In the genomic region with DNA sequence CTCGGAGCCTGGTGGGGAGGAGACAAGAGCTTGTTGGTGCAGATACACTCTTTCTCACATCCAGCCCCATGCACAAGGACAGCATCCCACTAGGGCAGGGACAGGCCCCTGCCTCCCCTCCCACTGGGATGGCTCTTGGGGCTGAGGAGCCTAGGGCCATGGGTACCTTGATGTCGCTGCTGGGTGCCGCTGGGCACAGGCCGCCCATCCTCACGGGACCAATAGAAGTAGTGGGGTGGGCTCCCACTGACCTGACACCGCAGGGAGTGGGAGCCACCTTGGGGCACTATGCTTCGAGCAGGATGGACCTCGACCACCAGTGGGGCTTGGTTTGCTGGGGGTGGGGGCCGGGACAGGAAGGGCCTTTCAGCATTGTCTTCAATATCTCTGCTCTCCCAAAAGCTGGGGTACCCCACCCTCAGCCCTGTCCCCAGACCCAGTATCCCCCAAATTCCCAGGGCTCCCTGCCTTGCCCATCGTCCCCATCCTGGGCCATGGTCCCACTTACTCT, we compare ENCODE assay signal across 14 cellular contexts. TPM values are rescaled to one million over a fixed set of nuclear protein-coding genes. Genes with fewer than 3 reads are reported as not detected.
DNase-seq lines count a peak whose midpoint lies in the region; ATAC-seq, FAIRE-seq and TF ChIP-seq lines count a peak whose summit lies in the region.
"Had no signal": no experiment of that assay in that cellular context is flagged by ENCODE, and none has a peak within 500 bp of the region (broad histone marks: within the 10 kb centered on the region; RNA-seq: fewer than 3 reads in every experiment).

No MANE protein-coding gene starts in this region.

- intact Hi-C loops in kidney (cut with DNase I), result no loop called here

- no peak overlapping the region for H3K4me3 Mint-ChIP-seq in naive thymus-derived CD8-positive, alpha-beta T cell
- H3K4me3 Mint-ChIP-seq: B cell; CD8-positive, alpha-beta T cell; H9 had no signal

- H3K27me3 ChIP-seq in HUES6 (ENCODE audit: control insufficient read depth, insufficient read depth, low read length) (no peaks in the 10 kb centered on the region), neuronal stem cell (ENCODE audit: control insufficient read depth in 3 of 3, insufficient read depth in 3 of 3, low read depth in 1 of 3, low read length in 3 of 3) (no peaks in the 10 kb centered on the region)
- H3K27me3 ChIP-seq: BLaER1 treated with 17β-estradiol and CSF1 and Interleukin-3, amounts not matched to agents 10 nM and 100 nM had no signal

- POLR2A ChIA-PET in naive thymus-derived CD8-positive, alpha-beta T cell (lab: Charles Lee), result no interaction called here

- no peak overlapping the region for H4K8ac ChIP-seq in neuronal stem cell (ENCODE audit: low read depth, low read length)

- H3K4me1 ChIP-seq in HUES6 (ENCODE audit: control insufficient read depth, insufficient read depth, low read length), result no peaks in the 10 kb centered on the region
- H3K4me1 ChIP-seq in kidney (ENCODE audit: control insufficient read depth in 1 of 2, insufficient read depth in 1 of 2, low read depth in 1 of 2, low read length in 2 of 2), result no peaks in the 10 kb centered on the region
- H3K4me1 ChIP-seq in neuronal stem cell (ENCODE audit: control insufficient read depth in 2 of 2, insufficient read depth in 1 of 2, low read depth in 1 of 2, low read length in 2 of 2), result no peaks in the 10 kb centered on the region

- ATAC-seq in GM21515 (IDR thresholded peaks at IDR 0.05; ENCODE audit: unreplicated experiment) (no peak), HG03520 (IDR thresholded peaks at IDR 0.05; ENCODE audit: unreplicated experiment) (no peak)
- ATAC-seq in naive thymus-derived CD8-positive, alpha-beta T cell, result no peak
- ATAC-seq: CD8-positive, alpha-beta T cell had no signal

- H2BK120ac ChIP-seq in neuronal stem cell (ENCODE audit: low read depth, low read length), result no peak overlapping the region

- no peak overlapping the region for H3K4me2 ChIP-seq in neuronal stem cell (ENCODE audit: insufficient read depth, low read length, poor library complexity, severe bottlenecking)
- H3K4me2 ChIP-seq: BLaER1 treated with 17β-estradiol and CSF1 and Interleukin-3, amounts not matched to agents 10 nM and 100 nM had no signal

- H3K9ac ChIP-seq in HUES6 (ENCODE audit: low read length), result no peak overlapping the region
- H3K9ac ChIP-seq in kidney (ENCODE audit: low read length in 2 of 2), result no peak overlapping the region
- peak overlapping the region; percentile 77 for H3K9ac ChIP-seq in neuronal stem cell (ENCODE audit: low read depth, low read length, poor library complexity)
- H3K9ac ChIP-seq: BLaER1 treated with 17β-estradiol and CSF1 and Interleukin-3, amounts not matched to agents 10 nM and 100 nM had no signal

- H3K4me3 ChIP-seq in HUES6 (ENCODE audit: low read depth, low read length) (no peak overlapping the region), kidney (ENCODE audit: low read length in 2 of 2) (no peak overlapping the region), neuronal stem cell (ENCODE audit: low read length in 2 of 2) (no peak overlapping the region)
- H3K4me3 ChIP-seq: BLaER1 treated with 17β-estradiol and CSF1 and Interleukin-3, amounts not matched to agents 10 nM and 100 nM had no signal

- peaks cover 4% of the 10 kb centered on the region for H3K79me1 ChIP-seq in neuronal stem cell (ENCODE audit: low read depth, low read length)

- H3K9me3 Mint-ChIP-seq in naive thymus-derived CD8-positive, alpha-beta T cell, result no peaks in the 10 kb centered on the region
- H3K9me3 Mint-ChIP-seq: CD8-positive, alpha-beta T cell; H9 had no signal

- no peak overlapping the region for H2AK5ac ChIP-seq in neuronal stem cell (ENCODE audit: low read depth, low read length)

- no peak overlapping the region for H2BK15ac ChIP-seq in neuronal stem cell (ENCODE audit: low read length)

- no peak overlapping the region for H4K91ac ChIP-seq in neuronal stem cell (ENCODE audit: low read depth, low read length, poor library complexity)

- no peak overlapping the region for H2BK12ac ChIP-seq in neuronal stem cell (ENCODE audit: low read length)

- H3K18ac ChIP-seq in neuronal stem cell (ENCODE audit: low read length), result peak overlapping the region; percentile 13

- no CpG with 5 or more reads among the region's 10 CpGs for WGBS in neuronal stem cell (ENCODE audit: extremely low coverage in 2 of 2, insufficient read length in 2 of 2, insufficient replicate concordance in 1 of 2), 2 donors

- H2AFZ ChIP-seq in neuronal stem cell (ENCODE audit: low read length), result no peak overlapping the region

- peak overlapping the region; percentile 31 for H3K23ac ChIP-seq in neuronal stem cell (ENCODE audit: low read depth, low read length, poor library complexity)

- H2BK5ac ChIP-seq in neuronal stem cell (ENCODE audit: low read length), result peak overlapping the region; percentile 66

- H3K9me3 ChIP-seq in HUES6 (ENCODE audit: control insufficient read depth, insufficient read depth, low read depth, low read length), result no peaks in the 10 kb centered on the region
- no peaks in the 10 kb centered on the region for H3K9me3 ChIP-seq in kidney (ENCODE audit: control insufficient read depth in 1 of 2, low read length in 2 of 2)
- peaks cover 0 to 6% of the 10 kb centered on the region in 2 donors for H3K9me3 ChIP-seq in neuronal stem cell (replicated peaks in 1 of 2; ENCODE audit: control insufficient read depth in 2 of 2, insufficient read depth in 1 of 2, low read depth in 1 of 2, low read length in 2 of 2)

- no peak for FAIRE-seq in kidney (lab: Jason Lieb, UNC)
- FAIRE-seq: D721Med, H1 had no signal

- peak; percentile 61 for DNase-seq in kidney
- no peak for DNase-seq in neuronal stem cell (ENCODE audit: low spot score)
- no peak for DNase-seq in naive thymus-derived CD8-positive, alpha-beta T cell
- DNase-seq: CD8-positive, alpha-beta T cell; GF-D8; H9 had no signal

- H3K27me3 Mint-ChIP-seq in naive thymus-derived CD8-positive, alpha-beta T cell, result peaks cover 0 to 1% (median 0%) of the 10 kb centered on the region in 5 donors
- H3K27me3 Mint-ChIP-seq: B cell had no signal

- no peak overlapping the region for H3K4ac ChIP-seq in neuronal stem cell (ENCODE audit: low read length)

- 0 out of 2 replicates have a peak overlapping the region, but pooled peaks have one; percentile 20 for H3K27ac ChIP-seq in HUES6 (ENCODE audit: low read depth, low read length)
- no peak overlapping the region for H3K27ac ChIP-seq in kidney (ENCODE audit: low read depth in 2 of 2, low read length in 2 of 2)
- no peak overlapping the region for H3K27ac ChIP-seq in neuronal stem cell (replicated peaks; ENCODE audit: low read length)
- H3K27ac ChIP-seq: BLaER1 treated with 17β-estradiol and CSF1 and Interleukin-3, amounts not matched to agents 10 nM and 100 nM had no signal

- TF ChIP-seq CTCF in kidney (IDR thresholded peaks at IDR 0.05; ENCODE audit: borderline replicate concordance, extremely low read depth, insufficient read depth), result no peak

- peaks cover 80% of the 10 kb centered on the region for H3K36me3 ChIP-seq in HUES6 (ENCODE audit: control insufficient read depth, insufficient read depth, low read length)
- peaks cover 10 to 29% of the 10 kb centered on the region in 2 donors for H3K36me3 ChIP-seq in kidney (ENCODE audit: control insufficient read depth in 1 of 2, insufficient read depth in 2 of 2, low read length in 2 of 2)
- peaks cover 50 to 78% of the 10 kb centered on the region in 2 donors for H3K36me3 ChIP-seq in neuronal stem cell (replicated peaks in 1 of 2; ENCODE audit: control insufficient read depth in 2 of 2, insufficient read depth in 2 of 2, low read length in 2 of 2)

- H3K4me1 Mint-ChIP-seq in naive thymus-derived CD8-positive, alpha-beta T cell, result peaks cover 0 to 12% (median 0%) of the 10 kb centered on the region in 4 donors
- H3K4me1 Mint-ChIP-seq: B cell, H9 had no signal

- peak overlapping the region; percentile 64 for H3K14ac ChIP-seq in neuronal stem cell (ENCODE audit: low read length)

- peaks cover 0 to 16% (median 5%) of the 10 kb centered on the region in 3 donors for H3K36me3 Mint-ChIP-seq in naive thymus-derived CD8-positive, alpha-beta T cell

- H3K27ac Mint-ChIP-seq in naive thymus-derived CD8-positive, alpha-beta T cell, result no peak overlapping the region
- H3K27ac Mint-ChIP-seq: B cell; CD8-positive, alpha-beta T cell had no signal

RNA-seq across cellular contexts. Expression of a gene that starts 47.7 kb away (rescaled TPM):
- 0.79 TPM for total RNA-seq in kidney
- polyA plus RNA-seq in kidney (ENCODE audit: insufficient read depth, low read depth, low replicate concordance), result not detected
- 0.28 TPM for polyA plus RNA-seq in neuronal stem cell (2013, experiment 1 of 2)
- 0.28 TPM for polyA plus RNA-seq in neuronal stem cell (2013, experiment 2 of 2)
- not detected for total RNA-seq in naive thymus-derived CD8-positive, alpha-beta T cell
- not detected for polyA plus RNA-seq in naive thymus-derived CD8-positive, alpha-beta T cell
- total RNA-seq: A172; CD8-positive, alpha-beta T cell had no signal
